7 cellular contexts compared by ENCODE assay signal in the genomic region with DNA sequence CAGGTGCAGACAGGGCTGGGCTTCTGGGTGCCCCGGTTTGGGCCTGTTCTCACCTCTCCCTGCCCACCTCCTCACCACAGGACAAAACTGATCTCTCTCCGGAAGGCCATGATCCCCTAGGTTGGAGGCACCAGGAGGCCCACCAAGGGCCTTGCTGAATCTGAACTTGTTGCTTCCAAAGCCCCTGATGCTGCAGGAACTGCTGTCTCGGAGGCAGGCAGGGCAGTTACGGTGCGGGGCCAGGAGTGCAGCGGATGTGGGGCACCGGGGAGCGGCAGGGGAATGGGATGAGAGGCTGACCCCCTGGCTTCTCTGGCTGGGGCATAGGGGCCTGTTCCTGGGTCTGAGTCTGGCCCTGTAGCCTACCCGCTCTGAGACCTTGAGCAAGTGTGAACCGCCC.
"Had no signal": no experiment of that assay in that cellular context is flagged by ENCODE, and none has a peak within 500 bp of the region (broad histone marks: within the 10 kb centered on the region; RNA-seq: fewer than 3 reads in every experiment).

No MANE protein-coding gene starts in this region.

- ATAC-seq: GM23338, HCT116, K562 had no signal

- H2AFZ ChIP-seq: GM23338 had no signal

- H3K4me3 Mint-ChIP-seq: GM23338, HFFc6 had no signal

- DNase-seq: HFFc6, IMR-90, KG1 had no signal

- H3K36me3 ChIP-seq: HAP-1 had no signal

- H3K4me1 ChIP-seq: HAP-1 had no signal

- H3K4me3 ChIP-seq: GM23338, HAP-1, K562 had no signal

- H3K9me3 ChIP-seq: HAP-1 had no signal

- H3K4me2 ChIP-seq: GM23338 had no signal

- H3K27ac Mint-ChIP-seq: GM23338, HFFc6 had no signal
